ENCODE assay signal across 13 cellular contexts in genomic region chr18:78561757-78562445, GRCh38.
DNase-seq lines count a peak whose midpoint lies in the region.
"Had no signal": no experiment of that assay in that cellular context is flagged by ENCODE, and none has a peak within 500 bp of the region (broad histone marks: within the 10 kb centered on the region; RNA-seq: fewer than 3 reads in every experiment).

No MANE protein-coding gene starts in this region.

- DNase-seq in G401 (ENCODE audit: low spot score) (peak; percentile 89), NCI-H446 treated with DMSO at 0.1 percent for 48 hours (lab: John Stamatoyannopoulos, UW) (peak; percentile 17), ecto neural progenitor cell (ENCODE audit: low spot score) (peak; percentile 39), nucleus accumbens (lab: John Stamatoyannopoulos, UW) (peak in 39 of 56 donors; percentile 8 to 70 (median 29)), RKO (ENCODE audit: low spot score) (no peak), OCI-M2 (lab: John Stamatoyannopoulos, UW; ENCODE audit: unreplicated experiment) (no peak)
- DNase-seq in stimulated activated CD4-positive, alpha-beta T cell treated with anti-CD3 and anti-CD28 coated beads, Interleukin-15, amount 100 ng/mL, for 24 hours, result no peak
- DNase-seq: activated naive CD8-positive, alpha-beta T cell treated with anti-CD3 and anti-CD28 coated beads, Interleukin-2, amount 10 ng/mL, durations not matched to agents 7 days and 5 days; lower lobe of right lung; ovary; stimulated activated CD4-positive, alpha-beta T cell treated with anti-CD3 and anti-CD28 coated beads, Interleukin-1b, Interleukin-23, amount 100 ng/mL, for 48 hours; stimulated activated naive CD4-positive, alpha-beta T cell treated with Interleukin-2 at 50 U/mL for 16 hours; trophoblast cell had no signal

- in situ Hi-C loops in G401 (cut with HindIII; ENCODE audit: low sequenced_read_pairs), result no loop called here

Comparison
In these comparisons a context has a peak if more than half of its experiments do, and no peak if none do; other contexts are left out.
1. DNase-seq: peak in G401 (single experiment), NCI-H446 treated with DMSO at 0.1 percent for 48 hours (single experiment), ecto neural progenitor cell (single experiment) and nucleus accumbens (39 of 56); none in stimulated activated CD4-positive, alpha-beta T cell treated with anti-CD3 and anti-CD28 coated beads, Interleukin-15, amount 100 ng/mL, for 24 hours (single experiment), RKO (single experiment) and OCI-M2 (single experiment).